Comparison of ENCODE assay signal across 11 cellular contexts in the genomic region with DNA sequence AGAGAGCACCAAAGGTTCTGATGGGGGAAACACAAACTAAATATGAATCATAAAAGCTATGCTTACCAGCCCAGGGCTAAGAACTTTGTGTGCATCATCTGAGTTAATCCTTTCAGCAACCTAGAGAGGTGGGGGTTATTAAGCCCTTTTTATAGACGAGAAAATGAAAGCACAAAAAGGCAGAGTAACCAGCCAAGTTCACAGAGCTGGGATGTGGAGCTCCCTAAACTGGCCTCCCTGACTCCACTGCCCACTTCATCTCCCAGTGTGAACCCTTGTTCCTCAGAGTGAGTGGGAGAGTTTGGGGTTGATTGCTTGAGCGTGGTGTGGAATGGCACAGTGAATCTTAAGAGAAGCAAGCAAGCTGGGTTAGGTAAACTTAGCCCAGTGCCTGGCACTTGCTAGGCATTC. TPM values are rescaled to one million over a fixed set of nuclear protein-coding genes. Genes with fewer than 3 reads are reported as not detected.
DNase-seq lines count a peak whose midpoint lies in the region; ATAC-seq, FAIRE-seq and TF ChIP-seq lines count a peak whose summit lies in the region.
"Had no signal": no experiment of that assay in that cellular context is flagged by ENCODE, and none has a peak within 500 bp of the region (broad histone marks: within the 10 kb centered on the region; RNA-seq: fewer than 3 reads in every experiment).

No MANE protein-coding gene starts in this region.

- H3K18ac ChIP-seq in mesenchymal stem cell (ENCODE audit: low read depth in 1 of 2, low read length in 2 of 2) = peak overlapping the region; percentile 45 to 54

- no peak for FAIRE-seq in A549 (lab: Jason Lieb, UNC)

- POLR2A ChIA-PET in A549 (lab: Yijun Ruan, JAX) = interaction anchor here (1.0 to 2.5 kb wide), 4 partner anchors 10 to 120 kb away, joined by 4 to 13 read pairs (median 6); a partner anchor contains a TSS

- in situ Hi-C loops in G401 (cut with HindIII; ENCODE audit: low sequenced_read_pairs) = no loop called here

- peak overlapping the region; percentile 66 for H2BK120ac ChIP-seq in mesenchymal stem cell (ENCODE audit: low read depth, low read length)

- no peaks in the 10 kb centered on the region for H3K79me1 ChIP-seq in mesenchymal stem cell (replicated peaks; ENCODE audit: low read length, poor library complexity, severe bottlenecking)

- H3K23ac ChIP-seq in mesenchymal stem cell (ENCODE audit: low read length in 2 of 2) = no peak overlapping the region

- H2BK12ac ChIP-seq in mesenchymal stem cell (ENCODE audit: low read length in 2 of 2) = no peak overlapping the region

- H3K27me3 ChIP-seq in adipocyte (replicated peaks; ENCODE audit: control insufficient read depth, insufficient read depth, low read length) (no peaks in the 10 kb centered on the region), mesenchymal stem cell (ENCODE audit: control insufficient read depth in 1 of 2, insufficient read depth in 1 of 2, low read length in 2 of 2) (no peaks in the 10 kb centered on the region)

- H2AK5ac ChIP-seq in mesenchymal stem cell (ENCODE audit: low read length, severe bottlenecking) = peak overlapping the region; percentile 98

- H3K9ac ChIP-seq in adipocyte (ENCODE audit: low read length) (peak overlapping the region; percentile 53), mesenchymal stem cell (ENCODE audit: low read length) (peak overlapping the region; percentile 84)

- 0% methylated on average over 2 of the region's 2 CpGs for WGBS in A549 (ENCODE audit: missing lambda C conversion rate)
- WGBS in mesenchymal stem cell = 88% methylated on average over 2 of the region's 2 CpGs

- DNase-seq in A549 (ENCODE audit: low read depth in 1 of 2, low spot score in 1 of 2) = peak in 1 of 2 experiments; percentile 42
- peak; percentile 50 for DNase-seq in adipocyte (ENCODE audit: low read depth)
- DNase-seq in mesenchymal stem cell = no peak
- DNase-seq in iPS-NIHi7 (ENCODE audit: extremely low spot score) = no peak
- DNase-seq in G401 (ENCODE audit: low spot score) = no peak
- DNase-seq in C1 segment of cervical spinal cord (lab: John Stamatoyannopoulos, UW) = no peak
- DNase-seq: Caco-2, dorsolateral prefrontal cortex, H7 had no signal

- H2BK5ac ChIP-seq in mesenchymal stem cell (ENCODE audit: low read depth, low read length, poor library complexity, severe bottlenecking) = no peak overlapping the region

- no peak for TF ChIP-seq EP300 in A549 (IDR thresholded peaks at IDR 0.05)

- peak overlapping the region; percentile 84 to 99 for H3K27ac ChIP-seq in A549
- peak overlapping the region; percentile 82 for H3K27ac ChIP-seq in mesenchymal stem cell (ENCODE audit: low read length, poor library complexity, severe bottlenecking)
- H3K27ac ChIP-seq: dorsolateral prefrontal cortex had no signal

- peak overlapping the region in 1 of 2 experiments; percentile 61 for H3K4ac ChIP-seq in mesenchymal stem cell (ENCODE audit: low read depth in 1 of 2, low read length in 2 of 2)

- H3K9me3 ChIP-seq in A549 = no peaks in the 10 kb centered on the region
- H3K9me3 ChIP-seq in adipocyte (ENCODE audit: control insufficient read depth, low read length) = no peaks in the 10 kb centered on the region
- H3K9me3 ChIP-seq in mesenchymal stem cell (ENCODE audit: control insufficient read depth, low read length) = no peaks in the 10 kb centered on the region
- H3K9me3 ChIP-seq: Caco-2 had no signal

- TF ChIP-seq RAD21 in A549 (conservative IDR thresholded peaks at IDR 0.05 in 1 of 2, IDR thresholded peaks at IDR 0.05 in 1 of 2) = no peak

- H3K4me3 ChIP-seq in A549 (peak overlapping the region; percentile 11; the same call in 1 of the 3 replicates), adipocyte (ENCODE audit: low read length) (peak overlapping the region; percentile 25), mesenchymal stem cell (ENCODE audit: insufficient read depth in 1 of 2, low read depth in 1 of 2, low read length in 2 of 2) (peak overlapping the region in 1 of 2 experiments; percentile 1)
- H3K4me3 ChIP-seq: dorsolateral prefrontal cortex had no signal

- CTCF ChIA-PET in A549 (lab: Yijun Ruan, JAX) = interaction anchor here (0.6 to 3.3 kb wide), 6 partner anchors 8 to 121 kb away, joined by 3 to 24 read pairs (median 4); a partner anchor contains a TSS

- no peak overlapping the region for H4K8ac ChIP-seq in mesenchymal stem cell (ENCODE audit: low read length)

- H3K14ac ChIP-seq in mesenchymal stem cell (ENCODE audit: low read length in 2 of 2) = no peak overlapping the region

- peak overlapping the region; percentile 12 for H2BK15ac ChIP-seq in mesenchymal stem cell (ENCODE audit: low read depth, poor library complexity, severe bottlenecking)

- peak; percentile 49 to 58 for ATAC-seq in A549
- peak; percentile 2 for ATAC-seq in HG02642 (IDR thresholded peaks at IDR 0.05; ENCODE audit: poor library complexity, unreplicated experiment)
- no peak for ATAC-seq in HG03139 (IDR thresholded peaks at IDR 0.05; ENCODE audit: unreplicated experiment)

- H3K4me2 ChIP-seq in A549 (peak overlapping the region; percentile 88), mesenchymal stem cell (ENCODE audit: low read length, poor library complexity, severe bottlenecking) (no peak overlapping the region)

- H3K36me3 ChIP-seq in adipocyte (ENCODE audit: control insufficient read depth, insufficient read depth, low read length, severe bottlenecking) (no peaks in the 10 kb centered on the region), mesenchymal stem cell (ENCODE audit: control insufficient read depth in 1 of 2, insufficient read depth in 2 of 2, low read depth in 1 of 2, low read length in 2 of 2) (no peaks in the 10 kb centered on the region)

- TF ChIP-seq CTCF in A549 (IDR thresholded peaks at IDR 0.05) = no peak

- H4K91ac ChIP-seq in mesenchymal stem cell (ENCODE audit: low read length) = no peak overlapping the region

- H3K4me1 ChIP-seq in A549 (peaks cover 67% of the 10 kb centered on the region), adipocyte (ENCODE audit: control insufficient read depth, insufficient read depth, low read length) (peaks cover 26% of the 10 kb centered on the region), mesenchymal stem cell (ENCODE audit: control insufficient read depth, insufficient read depth, low read depth, low read length) (peaks cover 26% of the 10 kb centered on the region)
- H3K4me1 ChIP-seq: Caco-2 had no signal

- no peak overlapping the region for H2AFZ ChIP-seq in mesenchymal stem cell (ENCODE audit: low read depth, low read length)

- no peak for TF ChIP-seq POLR2A in A549 (IDR thresholded peaks at IDR 0.05; ENCODE audit: low read length)

TF ChIP-seq in A549, 52 proteins besides CTCF, POLR2A, EP300 and RAD21:
- peak; percentile 34; the same call in 1 of the 2 replicates for TF ChIP-seq GATA3 (IDR thresholded peaks at IDR 0.05; ENCODE audit: borderline replicate concordance)
- TF ChIP-seq, protein P1, sequence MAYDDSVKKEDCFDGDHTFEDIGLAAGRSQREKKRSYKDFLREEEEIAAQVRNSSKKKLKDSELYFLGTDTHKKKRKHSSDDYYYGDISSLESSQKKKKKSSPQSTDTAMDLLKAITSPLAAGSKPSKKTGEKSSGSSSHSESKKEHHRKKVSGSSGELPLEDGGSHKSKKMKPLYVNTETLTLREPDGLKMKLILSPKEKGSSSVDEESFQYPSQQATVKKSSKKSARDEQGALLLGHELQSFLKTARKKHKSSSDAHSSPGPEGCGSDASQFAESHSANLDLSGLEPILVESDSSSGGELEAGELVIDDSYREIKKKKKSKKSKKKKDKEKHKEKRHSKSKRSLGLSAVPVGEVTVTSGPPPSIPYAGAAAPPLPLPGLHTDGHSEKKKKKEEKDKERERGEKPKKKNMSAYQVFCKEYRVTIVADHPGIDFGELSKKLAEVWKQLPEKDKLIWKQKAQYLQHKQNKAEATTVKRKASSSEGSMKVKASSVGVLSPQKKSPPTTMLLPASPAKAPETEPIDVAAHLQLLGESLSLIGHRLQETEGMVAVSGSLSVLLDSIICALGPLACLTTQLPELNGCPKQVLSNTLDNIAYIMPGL (CRISPR knock-in tag; IDR thresholded peaks at IDR 0.05; ENCODE audit: borderline replicate concordance) = no peak
TF ChIP-seq in A549: peak in this region for 1.

RNA-seq across cellular contexts. Expression of a gene that starts 10.8 kb away (rescaled TPM):
- polyA plus RNA-seq in A549 (2011; rRNA removed) (31.6 and 32.1 TPM in 2 replicates), A549 (2017; fragmentation: RNase III; extraction: RNeasy Plus Mini Kit Qiagen cat#74134 plus additional on column Dnase treatment) (29.8 to 35.8 TPM (median 33.4 TPM) in 3 replicates)
- polyA plus RNA-seq in A549 (2012; cell fraction: cytosol; rRNA removed) = 28.6 and 37.0 TPM in 2 replicates
- polyA plus RNA-seq in A549 (2012; cell fraction: nucleus; rRNA removed) = 40.5 and 50.4 TPM in 2 replicates
- polyA minus RNA-seq in A549 (2011; rRNA and poly(A)+ RNA removed) = 27.5 and 30.0 TPM in 2 replicates
- polyA plus RNA-seq in mesenchymal stem cell (2013, experiment 1 of 2) = 23.6 TPM
- polyA plus RNA-seq in mesenchymal stem cell (2013, experiment 2 of 2) = 22.7 TPM
- 2.3 and 3.3 TPM in 2 replicates for total RNA-seq in G401 (2014; rRNA removed; shearing (Covaris generic))
